1 cellular context compared by ENCODE assay signal in genomic region chr7:138105216-138105615, GRCh38.
TF ChIP-seq lines count a peak whose summit lies in the region.

No MANE protein-coding gene starts in this region.

TF ChIP-seq in H1, 55 proteins besides CTCF, POLR2A, EP300 and RAD21 (continued from another document):
- no peak for TF ChIP-seq CHD7 (IDR thresholded peaks at IDR 0.05; ENCODE audit: insufficient replicate concordance, low read length)
- TF ChIP-seq TCF12 (IDR thresholded peaks at IDR 0.05; ENCODE audit: low read depth, low read length) = no peak
- TF ChIP-seq BRCA1 (IDR thresholded peaks at IDR 0.05; ENCODE audit: low read depth, low read length) = no peak
- TF ChIP-seq CEBPB (IDR thresholded peaks at IDR 0.05; ENCODE audit: low read depth, low read length) = no peak
- TF ChIP-seq USF2 (IDR thresholded peaks at IDR 0.05; ENCODE audit: low read length) = no peak
- no peak for TF ChIP-seq BACH1 (IDR thresholded peaks at IDR 0.05; ENCODE audit: low read length)
- no peak for TF ChIP-seq NRF1 (IDR thresholded peaks at IDR 0.05; ENCODE audit: low read depth, low read length)
- TF ChIP-seq HDAC6 (IDR thresholded peaks at IDR 0.05; ENCODE audit: low read depth, low read length) = no peak
- TF ChIP-seq CTBP2 (IDR thresholded peaks at IDR 0.05; ENCODE audit: borderline replicate concordance, insufficient read depth, insufficient read length, low read length) = no peak
- no peak for TF ChIP-seq ASH2L (IDR thresholded peaks at IDR 0.05; ENCODE audit: low read length)
- TF ChIP-seq HDAC2 (IDR thresholded peaks at IDR 0.05; ENCODE audit: borderline replicate concordance in 1 of 2, low read depth in 2 of 2, low read length in 2 of 2) = no peak
- no peak for TF ChIP-seq EZH2 (IDR thresholded peaks at IDR 0.05; ENCODE audit: low read depth, low read length, severe bottlenecking)
- TF ChIP-seq CHD1 (IDR thresholded peaks at IDR 0.05; ENCODE audit: low read depth, low read length) = no peak
- no peak for TF ChIP-seq SIRT6 (IDR thresholded peaks at IDR 0.05; ENCODE audit: low read length)
- TF ChIP-seq RXRA (IDR thresholded peaks at IDR 0.05; ENCODE audit: insufficient read depth, low read depth, low read length) = no peak
